In the genomic region with DNA sequence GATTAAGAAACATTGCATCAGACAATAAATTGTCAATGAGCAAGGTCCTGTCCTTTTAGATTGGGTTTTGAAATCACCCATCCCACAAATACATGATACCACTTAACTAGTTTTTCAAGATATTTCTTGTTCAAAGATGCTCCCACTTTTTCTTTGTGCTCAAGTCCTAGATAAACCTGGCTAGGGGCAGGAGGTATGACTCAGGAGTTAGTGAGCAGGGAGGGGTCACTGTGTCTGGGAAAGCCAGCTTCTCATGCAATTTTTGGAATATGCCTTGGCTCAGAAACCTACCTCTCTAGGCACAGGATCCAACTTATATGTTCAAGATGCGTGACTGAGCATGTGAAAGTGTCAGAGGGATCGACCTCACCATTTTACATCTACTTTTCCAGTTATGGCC, we compare ENCODE assay signal across 1 cellular context. TPM values are rescaled to one million over a fixed set of nuclear protein-coding genes. Genes with fewer than 3 reads are reported as not detected.
"Had no signal": no experiment of that assay in that cellular context is flagged by ENCODE, and none has a peak within 500 bp of the region (broad histone marks: within the 10 kb centered on the region; RNA-seq: fewer than 3 reads in every experiment).

No MANE protein-coding gene starts in this region.

RNA-seq across cellular contexts. Expression of gene IGSF3, which starts 45.8 kb away (rescaled TPM):
- polyA plus RNA-seq: naive thymus-derived CD8-positive, alpha-beta T cell had no signal
